ENCODE assay signal across 35 cellular contexts in genomic region chr6:117375446-117375845, GRCh38. TPM values are rescaled to one million over a fixed set of nuclear protein-coding genes. Genes with fewer than 3 reads are reported as not detected.
"Had no signal": no experiment of that assay in that cellular context is flagged by ENCODE, and none has a peak within 500 bp of the region (broad histone marks: within the 10 kb centered on the region; RNA-seq: fewer than 3 reads in every experiment).

No MANE protein-coding gene starts in this region.

- H3K36me3 ChIP-seq: MG63 had no signal

- DNase-seq: Karpas-422, Kasumi-1, MG63, MM.1S, MV-4-11, NCI-H1048, NCI-H1092, NCI-H1092 treated with DMSO at 0.1 percent for 48 hours, NCI-H1105, NCI-H1105 treated with DMSO at 0.1 percent for 48 hours, NCI-H1417, NCI-H1417 treated with DMSO at 0.1 percent for 48 hours, NCI-H1436, NCI-H1436 treated with DMSO at 0.1 percent for 48 hours, NCI-H146, NCI-H1694, NCI-H1694 treated with DMSO at 0.1 percent for 48 hours, NCI-H187, NCI-H187 treated with DMSO at 0.1 percent for 48 hours, NCI-H1930, NCI-H2029, NCI-H2029 treated with DMSO at 0.1 percent for 48 hours, NCI-H2081, NCI-H2081 treated with DMSO at 0.1 percent for 48 hours, NCI-H2107, NCI-H2171, NCI-H2171 treated with DMSO at 0.1 percent for 48 hours, NCI-H2227 treated with DMSO at 0.1 percent for 48 hours, NCI-H226, NCI-H345, NCI-H446, NCI-H446 treated with DMSO at 0.1 percent for 48 hours, NCI-H510A had no signal

- H3K4me2 ChIP-seq: KMS-11 had no signal

- H3K4me3 ChIP-seq: MG63 had no signal

- H3K27me3 ChIP-seq: MG63 had no signal

- H3K9ac ChIP-seq: KMS-11 had no signal

- H3K27ac ChIP-seq: KMS-11 had no signal

RNA-seq across cellular contexts. Expression of gene ROS1, which starts 50.3 kb away (rescaled TPM):
- total RNA-seq: NCI-H460 had no signal
